ENCODE assay signal across 1 cellular context in the genomic region with DNA sequence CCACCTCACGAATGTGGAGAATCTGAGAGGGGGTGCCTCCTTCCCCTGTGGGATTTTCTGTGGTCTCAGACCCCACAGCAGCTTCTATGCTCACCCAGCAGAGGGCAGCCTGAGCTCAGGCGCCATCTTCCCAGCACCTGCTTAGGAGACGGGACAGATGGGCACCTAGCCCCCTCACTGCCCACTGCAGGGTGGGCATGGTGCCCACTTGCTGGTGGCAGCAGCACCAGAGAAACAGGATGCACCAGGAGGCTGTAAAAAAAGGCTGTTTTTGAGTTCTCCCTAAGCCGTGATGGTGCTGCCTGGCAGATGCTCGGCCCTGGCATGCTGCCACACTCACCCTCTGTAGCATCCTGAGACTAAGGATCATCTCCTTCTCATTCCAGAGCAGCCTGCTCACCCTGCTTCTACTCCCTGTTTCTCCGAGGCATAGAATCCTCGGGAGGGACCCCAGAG.
TF ChIP-seq lines count a peak whose summit lies in the region.

No MANE protein-coding gene starts in this region.

TF ChIP-seq in K562, 482 proteins besides CTCF, POLR2A, EP300 and RAD21 (continued from another document):
- TF ChIP-seq, protein P1, sequence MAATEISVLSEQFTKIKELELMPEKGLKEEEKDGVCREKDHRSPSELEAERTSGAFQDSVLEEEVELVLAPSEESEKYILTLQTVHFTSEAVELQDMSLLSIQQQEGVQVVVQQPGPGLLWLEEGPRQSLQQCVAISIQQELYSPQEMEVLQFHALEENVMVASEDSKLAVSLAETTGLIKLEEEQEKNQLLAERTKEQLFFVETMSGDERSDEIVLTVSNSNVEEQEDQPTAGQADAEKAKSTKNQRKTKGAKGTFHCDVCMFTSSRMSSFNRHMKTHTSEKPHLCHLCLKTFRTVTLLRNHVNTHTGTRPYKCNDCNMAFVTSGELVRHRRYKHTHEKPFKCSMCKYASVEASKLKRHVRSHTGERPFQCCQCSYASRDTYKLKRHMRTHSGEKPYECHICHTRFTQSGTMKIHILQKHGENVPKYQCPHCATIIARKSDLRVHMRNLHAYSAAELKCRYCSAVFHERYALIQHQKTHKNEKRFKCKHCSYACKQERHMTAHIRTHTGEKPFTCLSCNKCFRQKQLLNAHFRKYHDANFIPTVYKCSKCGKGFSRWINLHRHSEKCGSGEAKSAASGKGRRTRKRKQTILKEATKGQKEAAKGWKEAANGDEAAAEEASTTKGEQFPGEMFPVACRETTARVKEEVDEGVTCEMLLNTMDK (IDR thresholded peaks at IDR 0.05; ENCODE audit: borderline replicate concordance, insufficient read depth, low read depth, low read length, poor library complexity, severe bottlenecking), result peak; percentile 71
- peak; percentile 68 for TF ChIP-seq RB1 (IDR thresholded peaks at IDR 0.05; ENCODE audit: low read depth)
- TF ChIP-seq NFIC (IDR thresholded peaks at IDR 0.05), result peak; percentile 88
- no peak for TF ChIP-seq POLR2H (tag; IDR thresholded peaks at IDR 0.05; ENCODE audit: low read depth)
- no peak for TF ChIP-seq COPS2 (conservative IDR thresholded peaks at IDR 0.05)
- TF ChIP-seq, protein P2, sequence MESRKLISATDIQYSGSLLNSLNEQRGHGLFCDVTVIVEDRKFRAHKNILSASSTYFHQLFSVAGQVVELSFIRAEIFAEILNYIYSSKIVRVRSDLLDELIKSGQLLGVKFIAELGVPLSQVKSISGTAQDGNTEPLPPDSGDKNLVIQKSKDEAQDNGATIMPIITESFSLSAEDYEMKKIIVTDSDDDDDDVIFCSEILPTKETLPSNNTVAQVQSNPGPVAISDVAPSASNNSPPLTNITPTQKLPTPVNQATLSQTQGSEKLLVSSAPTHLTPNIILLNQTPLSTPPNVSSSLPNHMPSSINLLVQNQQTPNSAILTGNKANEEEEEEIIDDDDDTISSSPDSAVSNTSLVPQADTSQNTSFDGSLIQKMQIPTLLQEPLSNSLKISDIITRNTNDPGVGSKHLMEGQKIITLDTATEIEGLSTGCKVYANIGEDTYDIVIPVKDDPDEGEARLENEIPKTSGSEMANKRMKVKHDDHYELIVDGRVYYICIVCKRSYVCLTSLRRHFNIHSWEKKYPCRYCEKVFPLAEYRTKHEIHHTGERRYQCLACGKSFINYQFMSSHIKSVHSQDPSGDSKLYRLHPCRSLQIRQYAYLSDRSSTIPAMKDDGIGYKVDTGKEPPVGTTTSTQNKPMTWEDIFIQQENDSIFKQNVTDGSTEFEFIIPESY (CRISPR knock-in tag; IDR thresholded peaks at IDR 0.05), result no peak
- TF ChIP-seq, protein P3, sequence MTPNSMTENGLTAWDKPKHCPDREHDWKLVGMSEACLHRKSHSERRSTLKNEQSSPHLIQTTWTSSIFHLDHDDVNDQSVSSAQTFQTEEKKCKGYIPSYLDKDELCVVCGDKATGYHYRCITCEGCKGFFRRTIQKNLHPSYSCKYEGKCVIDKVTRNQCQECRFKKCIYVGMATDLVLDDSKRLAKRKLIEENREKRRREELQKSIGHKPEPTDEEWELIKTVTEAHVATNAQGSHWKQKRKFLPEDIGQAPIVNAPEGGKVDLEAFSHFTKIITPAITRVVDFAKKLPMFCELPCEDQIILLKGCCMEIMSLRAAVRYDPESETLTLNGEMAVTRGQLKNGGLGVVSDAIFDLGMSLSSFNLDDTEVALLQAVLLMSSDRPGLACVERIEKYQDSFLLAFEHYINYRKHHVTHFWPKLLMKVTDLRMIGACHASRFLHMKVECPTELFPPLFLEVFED (CRISPR knock-in tag; conservative IDR thresholded peaks at IDR 0.05), result no peak
- TF ChIP-seq, protein P4, sequence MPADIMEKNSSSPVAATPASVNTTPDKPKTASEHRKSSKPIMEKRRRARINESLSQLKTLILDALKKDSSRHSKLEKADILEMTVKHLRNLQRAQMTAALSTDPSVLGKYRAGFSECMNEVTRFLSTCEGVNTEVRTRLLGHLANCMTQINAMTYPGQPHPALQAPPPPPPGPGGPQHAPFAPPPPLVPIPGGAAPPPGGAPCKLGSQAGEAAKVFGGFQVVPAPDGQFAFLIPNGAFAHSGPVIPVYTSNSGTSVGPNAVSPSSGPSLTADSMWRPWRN (IDR thresholded peaks at IDR 0.05; ENCODE audit: low read depth), result no peak
- peak; percentile 81; the same call in 1 of the 2 replicates for TF ChIP-seq STAG1 (CRISPR knock-in tag; IDR thresholded peaks at IDR 0.05; ENCODE audit: borderline replicate concordance)
- TF ChIP-seq, protein P5, sequence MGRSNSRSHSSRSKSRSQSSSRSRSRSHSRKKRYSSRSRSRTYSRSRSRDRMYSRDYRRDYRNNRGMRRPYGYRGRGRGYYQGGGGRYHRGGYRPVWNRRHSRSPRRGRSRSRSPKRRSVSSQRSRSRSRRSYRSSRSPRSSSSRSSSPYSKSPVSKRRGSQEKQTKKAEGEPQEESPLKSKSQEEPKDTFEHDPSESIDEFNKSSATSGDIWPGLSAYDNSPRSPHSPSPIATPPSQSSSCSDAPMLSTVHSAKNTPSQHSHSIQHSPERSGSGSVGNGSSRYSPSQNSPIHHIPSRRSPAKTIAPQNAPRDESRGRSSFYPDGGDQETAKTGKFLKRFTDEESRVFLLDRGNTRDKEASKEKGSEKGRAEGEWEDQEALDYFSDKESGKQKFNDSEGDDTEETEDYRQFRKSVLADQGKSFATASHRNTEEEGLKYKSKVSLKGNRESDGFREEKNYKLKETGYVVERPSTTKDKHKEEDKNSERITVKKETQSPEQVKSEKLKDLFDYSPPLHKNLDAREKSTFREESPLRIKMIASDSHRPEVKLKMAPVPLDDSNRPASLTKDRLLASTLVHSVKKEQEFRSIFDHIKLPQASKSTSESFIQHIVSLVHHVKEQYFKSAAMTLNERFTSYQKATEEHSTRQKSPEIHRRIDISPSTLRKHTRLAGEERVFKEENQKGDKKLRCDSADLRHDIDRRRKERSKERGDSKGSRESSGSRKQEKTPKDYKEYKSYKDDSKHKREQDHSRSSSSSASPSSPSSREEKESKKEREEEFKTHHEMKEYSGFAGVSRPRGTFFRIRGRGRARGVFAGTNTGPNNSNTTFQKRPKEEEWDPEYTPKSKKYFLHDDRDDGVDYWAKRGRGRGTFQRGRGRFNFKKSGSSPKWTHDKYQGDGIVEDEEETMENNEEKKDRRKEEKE (IDR thresholded peaks at IDR 0.05; ENCODE audit: borderline replicate concordance in 1 of 2, control insufficient read depth in 1 of 2, low read depth in 2 of 2, low read length in 1 of 2), result no peak
- TF ChIP-seq HCFC1 (IDR thresholded peaks at IDR 0.05; ENCODE audit: low read depth, low read length), result peak; percentile 32; the same call in 1 of the 2 replicates
- TF ChIP-seq PCBP1 (IDR thresholded peaks at IDR 0.05; ENCODE audit: low read depth, low read length, poor library complexity, severe bottlenecking), result no peak
- TF ChIP-seq L3MBTL2 (IDR thresholded peaks at IDR 0.05), result 0 out of 2 replicates have a peak, but pooled peaks have one; percentile 20
- no peak for TF ChIP-seq ZNF780A (CRISPR knock-in tag; IDR thresholded peaks at IDR 0.05)
TF ChIP-seq in K562: peak in this region for 38.
